In genomic region chr9:75148551-75148950, GRCh38 we compare ENCODE assay signal across 8 cellular contexts.
DNase-seq lines count a peak whose midpoint lies in the region; ATAC-seq, FAIRE-seq and TF ChIP-seq lines count a peak whose summit lies in the region.

No MANE protein-coding gene starts in this region.

- H3K4me3 Mint-ChIP-seq in astrocyte (ENCODE audit: unreplicated experiment) (no peak overlapping the region), memory B cell (no peak overlapping the region)

- H3K36me3 Mint-ChIP-seq in astrocyte (ENCODE audit: low read depth, unreplicated experiment) (peaks cover 17% of the 10 kb centered on the region), memory B cell (peaks cover 30% of the 10 kb centered on the region)

- peak; percentile 92 for DNase-seq in AG10803 (ENCODE audit: low read depth)
- DNase-seq in HT1080 (ENCODE audit: low read depth), result peak; percentile 76
- peak; percentile 96 for DNase-seq in astrocyte (ENCODE audit: low read depth)
- no peak for DNase-seq in memory B cell (ENCODE audit: low spot score in 2 of 2)
- no peak for DNase-seq in DMS53 treated with DMSO at 0.1 percent for 48 hours (lab: John Stamatoyannopoulos, UW; ENCODE audit: unreplicated experiment)

- no peak overlapping the region for H2AFZ ChIP-seq in astrocyte (ENCODE audit: low read depth, low read length)

- TF ChIP-seq CTCF in AG10803 (conservative IDR thresholded peaks at IDR 0.05; ENCODE audit: low read length), result no peak
- no peak for TF ChIP-seq CTCF in astrocyte (IDR thresholded peaks at IDR 0.05; ENCODE audit: insufficient read depth, low read depth, low read length)

- no peaks in the 10 kb centered on the region for H3K9me3 ChIP-seq in astrocyte (ENCODE audit: insufficient read depth, low read depth, low read length)

- no peak overlapping the region for H3K4me3 ChIP-seq in AG10803 (ENCODE audit: low read length)
- H3K4me3 ChIP-seq in astrocyte (ENCODE audit: insufficient read depth, low read depth, low read length), result no peak overlapping the region

- no peak for ATAC-seq in memory B cell (ENCODE audit: low read depth)
- no peak for ATAC-seq in HG03039 (IDR thresholded peaks at IDR 0.05; ENCODE audit: unreplicated experiment)
- no peak for ATAC-seq in GM18505 (IDR thresholded peaks at IDR 0.05; ENCODE audit: unreplicated experiment)
- ATAC-seq in GM19328 (IDR thresholded peaks at IDR 0.05; ENCODE audit: unreplicated experiment), result no peak

- peaks cover 22% of the 10 kb centered on the region for H3K4me1 ChIP-seq in astrocyte (ENCODE audit: insufficient read depth, low read length)

- peaks cover 36% of the 10 kb centered on the region for H3K4me1 Mint-ChIP-seq in astrocyte (ENCODE audit: low read depth, unreplicated experiment)
- peaks cover 10% of the 10 kb centered on the region for H3K4me1 Mint-ChIP-seq in memory B cell

- FAIRE-seq in astrocyte (lab: Jason Lieb, UNC), result peak; percentile 86

- peaks cover 3% of the 10 kb centered on the region for H3K36me3 ChIP-seq in astrocyte (ENCODE audit: insufficient read depth, low read length)

- H3K79me2 ChIP-seq in astrocyte (ENCODE audit: insufficient read depth, low read length), result no peaks in the 10 kb centered on the region

- H3K27me3 Mint-ChIP-seq in astrocyte (ENCODE audit: low read depth, unreplicated experiment), result no peaks in the 10 kb centered on the region
- no peaks in the 10 kb centered on the region for H3K27me3 Mint-ChIP-seq in memory B cell

- peak overlapping the region; percentile 93 for H3K27ac Mint-ChIP-seq in astrocyte (ENCODE audit: unreplicated experiment)
- H3K27ac Mint-ChIP-seq in memory B cell, result peak overlapping the region; percentile 69

- H3K27ac ChIP-seq in astrocyte (ENCODE audit: low read depth, low read length), result peak overlapping the region; percentile 77

- no peak for TF ChIP-seq POLR2A in GM18505 (IDR thresholded peaks at IDR 0.05; ENCODE audit: borderline replicate concordance, extremely low read depth, insufficient read depth, insufficient read length)

- H3K9ac ChIP-seq in astrocyte (ENCODE audit: low read length), result peak overlapping the region; percentile 51

- no peaks in the 10 kb centered on the region for H4K20me1 ChIP-seq in astrocyte (ENCODE audit: insufficient read depth, low read length)

- no peaks in the 10 kb centered on the region for H3K27me3 ChIP-seq in astrocyte (ENCODE audit: insufficient read depth, low read length)

- H3K9me3 Mint-ChIP-seq in astrocyte (ENCODE audit: unreplicated experiment) (peaks cover 4% of the 10 kb centered on the region), memory B cell (peaks cover 6% of the 10 kb centered on the region)

- peak overlapping the region; percentile 71 for H3K4me2 ChIP-seq in astrocyte (ENCODE audit: low read length)

Comparison
In these comparisons a context has a peak if more than half of its experiments do, and no peak if none do; other contexts are left out.
1. DNase-seq: peak in AG10803 (single experiment), HT1080 (single experiment) and astrocyte (single experiment); none in memory B cell (0 of 2) and DMS53 treated with DMSO at 0.1 percent for 48 hours (single experiment).